ENCODE assay signal across 10 cellular contexts in genomic region chr7:128407751-128408708, GRCh38. TPM values are rescaled to one million over a fixed set of nuclear protein-coding genes. Genes with fewer than 3 reads are reported as not detected.
DNase-seq lines count a peak whose midpoint lies in the region; TF ChIP-seq lines count a peak whose summit lies in the region.
"Had no signal": no experiment of that assay in that cellular context is flagged by ENCODE, and none has a peak within 500 bp of the region (broad histone marks: within the 10 kb centered on the region; RNA-seq: fewer than 3 reads in every experiment).

No MANE protein-coding gene starts in this region.

- TF ChIP-seq CTCF in glutamatergic neuron (IDR thresholded peaks at IDR 0.05; ENCODE audit: partially characterized antibody, unreplicated experiment) (no peak), spleen (IDR thresholded peaks at IDR 0.05 in 8 of 11, conservative IDR thresholded peaks at IDR 0.05 in 3 of 11) (no peak)

- peaks cover 12% of the 10 kb centered on the region for H3K27me3 Mint-ChIP-seq in T-helper 1 cell treated with Interleukin-12 subunit alpha and Interleukin-12 subunit beta and Interleukin-4 antibody, amounts not matched to agents 30 μg/mL and 1 μg/mL, for 36 hours (ENCODE audit: low read depth)
- H3K27me3 Mint-ChIP-seq in glutamatergic neuron (ENCODE audit: unreplicated experiment): peaks cover 24% of the 10 kb centered on the region

- H3K9me3 ChIP-seq in spleen: no peaks in the 10 kb centered on the region

- no peak for TF ChIP-seq POLR2A in spleen (IDR thresholded peaks at IDR 0.05)

- H3K4me3 Mint-ChIP-seq in T-helper 1 cell treated with Interleukin-12 subunit alpha and Interleukin-12 subunit beta and Interleukin-4 antibody, amounts not matched to agents 30 μg/mL and 1 μg/mL, for 36 hours: peak overlapping the region; percentile 60
- H3K4me3 Mint-ChIP-seq in glutamatergic neuron (ENCODE audit: unreplicated experiment): peak overlapping the region; percentile 96

- intact Hi-C loops in spleen (cut with DNase I; ENCODE audit: low total_unique reads): no loop called here

- H3K9me3 Mint-ChIP-seq in T-helper 1 cell treated with Interleukin-12 subunit alpha and Interleukin-12 subunit beta and Interleukin-4 antibody, amounts not matched to agents 30 μg/mL and 1 μg/mL, for 36 hours: no peaks in the 10 kb centered on the region
- peaks cover 10% of the 10 kb centered on the region for H3K9me3 Mint-ChIP-seq in glutamatergic neuron (ENCODE audit: unreplicated experiment)

- DNase-seq in T-helper 1 cell (no peak), SK-N-DZ (ENCODE audit: low spot score) (peak; percentile 48), glutamatergic neuron (no peak), spleen (no peak), foreskin melanocyte (no peak), NCI-H1417 treated with DMSO at 0.1 percent for 48 hours (lab: John Stamatoyannopoulos, UW) (no peak), DMS79 treated with DMSO at 0.1 percent for 48 hours (lab: John Stamatoyannopoulos, UW) (no peak)
- DNase-seq: effector memory CD4-positive, alpha-beta T cell; T1000 had no signal

- peaks cover 2% of the 10 kb centered on the region for H3K36me3 Mint-ChIP-seq in T-helper 1 cell treated with Interleukin-12 subunit alpha and Interleukin-12 subunit beta and Interleukin-4 antibody, amounts not matched to agents 30 μg/mL and 1 μg/mL, for 36 hours (ENCODE audit: low read depth)
- H3K36me3 Mint-ChIP-seq in glutamatergic neuron (ENCODE audit: unreplicated experiment): no peaks in the 10 kb centered on the region

- peaks cover 0 to 5% (median 0%) of the 10 kb centered on the region in 7 donors for H3K27me3 ChIP-seq in spleen (replicated peaks in 1 of 7)

- H3K27ac Mint-ChIP-seq in T-helper 1 cell treated with Interleukin-12 subunit alpha and Interleukin-12 subunit beta and Interleukin-4 antibody, amounts not matched to agents 30 μg/mL and 1 μg/mL, for 36 hours: peak overlapping the region; percentile 34
- peak overlapping the region; percentile 48 for H3K27ac Mint-ChIP-seq in glutamatergic neuron (ENCODE audit: unreplicated experiment)

- H3K4me3 ChIP-seq in spleen: peak overlapping the region in 7 of 8 donors; percentile 63 to 93 (median 80)

- peak overlapping the region; percentile 55 to 96 (median 92) for H3K27ac ChIP-seq in spleen

- H3K36me3 ChIP-seq in spleen: peaks cover 0 to 8% (median 0%) of the 10 kb centered on the region in 6 donors

- peaks cover 42% of the 10 kb centered on the region for H3K4me1 Mint-ChIP-seq in T-helper 1 cell treated with Interleukin-12 subunit alpha and Interleukin-12 subunit beta and Interleukin-4 antibody, amounts not matched to agents 30 μg/mL and 1 μg/mL, for 36 hours (ENCODE audit: low read depth)
- H3K4me1 Mint-ChIP-seq in glutamatergic neuron (ENCODE audit: low read depth, unreplicated experiment): peaks cover 27% of the 10 kb centered on the region

- peaks cover 25 to 72% (median 63%) of the 10 kb centered on the region in 6 donors for H3K4me1 ChIP-seq in spleen

- WGBS in spleen, 5 donors: 37 to 48% (median 47%) methylated on average over 11 of the region's 11 CpGs

RNA-seq across cellular contexts. Expression of gene IMPDH1, which starts 1.8 kb away (rescaled TPM):
- polyA plus RNA-seq in SK-N-DZ (2014; cell fraction: cytosol; rRNA removed): 39.6 and 46.1 TPM in 2 replicates
- 107 and 111 TPM in 2 replicates for polyA plus RNA-seq in SK-N-DZ (2014; cell fraction: nucleus; rRNA removed)
- 81.7 TPM for total RNA-seq in glutamatergic neuron (ENCODE audit: unreplicated experiment)
- 100 to 1,000 TPM in 3 of 7 donors, 10 to 100 TPM in 4; 75.8 to 120 (median 89.0) TPM for total RNA-seq in spleen
- polyA plus RNA-seq in spleen: 10 to 100 TPM; 29.9 to 52.1 (median 35.9) TPM

RNA-seq across cellular contexts. Expression of gene PRRT4, which starts 46.5 kb away (rescaled TPM):
- polyA plus RNA-seq in SK-N-DZ (2014; cell fraction: cytosol; rRNA removed): 15.5 and 17.8 TPM in 2 replicates
- 29.0 and 40.4 TPM in 2 replicates for polyA plus RNA-seq in SK-N-DZ (2014; cell fraction: nucleus; rRNA removed)
- not detected for total RNA-seq in glutamatergic neuron (ENCODE audit: unreplicated experiment)
- 1 to 10 TPM in 3 of 7 donors, under 1 TPM in 3, not detected in 1; 0.38 to 5.4 (median 0.93) TPM for total RNA-seq in spleen
- polyA plus RNA-seq in spleen: under 1 TPM; 0.14 to 0.45 (median 0.28) TPM

RNA-seq across cellular contexts. Expression of gene HILPDA, which starts 47.6 kb away (rescaled TPM):
- polyA plus RNA-seq in SK-N-DZ (2014; cell fraction: cytosol; rRNA removed): 80.8 and 87.8 TPM in 2 replicates
- polyA plus RNA-seq in SK-N-DZ (2014; cell fraction: nucleus; rRNA removed): 33.0 and 42.7 TPM in 2 replicates
- 24.9 TPM for total RNA-seq in glutamatergic neuron (ENCODE audit: unreplicated experiment)
- total RNA-seq in spleen: 10 to 100 TPM in 2 of 7 donors, 1 to 10 TPM in 5; 4.2 to 16.7 (median 7.1) TPM
- 1 to 10 TPM; 3.2 to 8.2 (median 7.2) TPM for polyA plus RNA-seq in spleen
